Comparison of ENCODE assay signal across 1 cellular context in genomic region chr7:93046641-93047040, GRCh38.
A peak's percentile ranks its signal among the peaks of the same experiment; 100 is the strongest.
TF ChIP-seq lines count a peak whose summit lies in the region.

No MANE protein-coding gene starts in this region.

TF ChIP-seq in K562, 482 proteins besides CTCF, POLR2A, EP300 and RAD21 (continued from another document):
- 0 out of 4 replicates have a peak, but pooled peaks of 1 of the 2 experiments have one; percentile 67 for TF ChIP-seq BCLAF1 (IDR thresholded peaks at IDR 0.05; ENCODE audit: borderline replicate concordance in 1 of 2, control insufficient read depth in 1 of 2, low read depth in 2 of 2, low read length in 1 of 2)
- TF ChIP-seq CCNT2 (IDR thresholded peaks at IDR 0.05; ENCODE audit: borderline replicate concordance, extremely low read depth, insufficient read length, low read depth, low read length), result no peak
- TF ChIP-seq ZBTB11 (CRISPR knock-in tag; IDR thresholded peaks at IDR 0.05), result 0 out of 6 replicates have a peak, but pooled peaks of 1 of the 3 experiments have one; percentile 32
- TF ChIP-seq ZNF324 (CRISPR knock-in tag; IDR thresholded peaks at IDR 0.05), result no peak
- peak; percentile 78 for TF ChIP-seq MEIS2 (IDR thresholded peaks at IDR 0.05; ENCODE audit: partially characterized antibody)
- TF ChIP-seq C11orf30 (IDR thresholded peaks at IDR 0.05; ENCODE audit: low read depth), result peak; percentile 96
- no peak for TF ChIP-seq ELK1 (CRISPR knock-in tag; IDR thresholded peaks at IDR 0.05)
- TF ChIP-seq MCM7 (IDR thresholded peaks at IDR 0.05), result no peak
- TF ChIP-seq HDAC1 (IDR thresholded peaks at IDR 0.05), result peak in 1 of 2 experiments; percentile 71; a peak in 1 of 4 replicates
- no peak for TF ChIP-seq ZNF124 (CRISPR knock-in tag; IDR thresholded peaks at IDR 0.05)
- TF ChIP-seq ZNF449 (CRISPR knock-in tag; IDR thresholded peaks at IDR 0.05), result no peak
- no peak for TF ChIP-seq ZNF696 (CRISPR knock-in tag; conservative IDR thresholded peaks at IDR 0.05)
- no peak for TF ChIP-seq E2F5 (CRISPR knock-in tag; IDR thresholded peaks at IDR 0.05)
- 0 out of 2 replicates have a peak, but pooled peaks have one; percentile 45 for TF ChIP-seq POLR2AphosphoS5 (IDR thresholded peaks at IDR 0.05; ENCODE audit: control insufficient read depth, insufficient read depth, low read depth, low read length)
- 0 out of 2 replicates have a peak, but pooled peaks have one; percentile 15 for TF ChIP-seq NCOR1 (IDR thresholded peaks at IDR 0.05)
- no peak for TF ChIP-seq HNRNPH1 (optimal IDR thresholded peaks at IDR 0.05; ENCODE audit: low read depth, low read length)
- TF ChIP-seq SLC30A9 (CRISPR knock-in tag; IDR thresholded peaks at IDR 0.05), result no peak
- TF ChIP-seq UBTF (IDR thresholded peaks at IDR 0.05; ENCODE audit: borderline replicate concordance in 1 of 2, low read depth in 2 of 2, low read length in 2 of 2), result 0 out of 4 replicates have a peak, but pooled peaks of 1 of the 2 experiments have one; percentile 26
- no peak for TF ChIP-seq FOS (IDR thresholded peaks at IDR 0.05; ENCODE audit: extremely low read depth, insufficient read length)
- peak; percentile 75 for TF ChIP-seq ARID1B (IDR thresholded peaks at IDR 0.05)
- TF ChIP-seq ZNF354B (CRISPR knock-in tag; IDR thresholded peaks at IDR 0.05), result no peak
- peak; percentile 28; the same call in 1 of the 2 replicates for TF ChIP-seq CBFA2T3 (IDR thresholded peaks at IDR 0.05)
- TF ChIP-seq ZNF197 (CRISPR knock-in tag; IDR thresholded peaks at IDR 0.05; ENCODE audit: low read depth), result no peak
- no peak for TF ChIP-seq ZBTB8A (IDR thresholded peaks at IDR 0.05; ENCODE audit: partially characterized antibody)
- no peak for TF ChIP-seq MLLT1 (IDR thresholded peaks at IDR 0.05)
- no peak for TF ChIP-seq RBM34 (IDR thresholded peaks at IDR 0.05; ENCODE audit: borderline replicate concordance, insufficient read depth, low read length)
- no peak for TF ChIP-seq ZNF780A (CRISPR knock-in tag; IDR thresholded peaks at IDR 0.05)
- no peak for TF ChIP-seq CAMTA2 (CRISPR knock-in tag; conservative IDR thresholded peaks at IDR 0.05)
- no peak for TF ChIP-seq FOXJ2 (tag; IDR thresholded peaks at IDR 0.05)
- TF ChIP-seq ZEB2 (IDR thresholded peaks at IDR 0.05), result 0 out of 2 replicates have a peak, but pooled peaks have one; percentile 42
- 0 out of 2 replicates have a peak, but pooled peaks have one; percentile 7 for TF ChIP-seq TEAD4 (IDR thresholded peaks at IDR 0.05; ENCODE audit: low read length)
- TF ChIP-seq TEAD4 (CRISPR knock-in tag; IDR thresholded peaks at IDR 0.05; ENCODE audit: borderline replicate concordance), result no peak
- TF ChIP-seq NFATC3 (IDR thresholded peaks at IDR 0.05), result no peak
- 0 out of 2 replicates have a peak, but pooled peaks have one; percentile 47 for TF ChIP-seq NBN (IDR thresholded peaks at IDR 0.05; ENCODE audit: low read depth)
- TF ChIP-seq SP2 (IDR thresholded peaks at IDR 0.05; ENCODE audit: extremely low read depth, low read depth, low read length, poor library complexity, severe bottlenecking), result no peak
- TF ChIP-seq BRD4 (IDR thresholded peaks at IDR 0.05), result 0 out of 2 replicates have a peak, but pooled peaks have one; percentile 32
- no peak for TF ChIP-seq NCOA4 (IDR thresholded peaks at IDR 0.05; ENCODE audit: partially characterized antibody)
